Comparison of ENCODE assay signal across 17 cellular contexts in genomic region chr2:41717883-41718282, GRCh38.
A peak's percentile ranks its signal among the peaks of the same experiment; 100 is the strongest.
DNase-seq lines count a peak whose midpoint lies in the region; ATAC-seq and TF ChIP-seq lines count a peak whose summit lies in the region.
"Had no signal": no experiment of that assay in that cellular context is flagged by ENCODE, and none has a peak within 500 bp of the region (broad histone marks: within the 10 kb centered on the region; RNA-seq: fewer than 3 reads in every experiment).

No MANE protein-coding gene starts in this region.

- peaks cover 5% of the 10 kb centered on the region for H3K4me1 ChIP-seq in OCI-LY7 (ENCODE audit: insufficient read depth, low read length, poor library complexity, severe bottlenecking)

- 0 out of 2 replicates have a peak overlapping the region, but pooled peaks have one; percentile 23 for H2AFZ ChIP-seq in OCI-LY7 (ENCODE audit: low read length)
- H2AFZ ChIP-seq: neural progenitor cell had no signal

- H3K9me3 ChIP-seq in OCI-LY7 (ENCODE audit: low read length): no peaks in the 10 kb centered on the region
- H3K9me3 ChIP-seq: testis had no signal

- no peaks in the 10 kb centered on the region for H4K20me1 ChIP-seq in OCI-LY7 (ENCODE audit: insufficient read depth, low read length)

- H3K9me2 ChIP-seq in OCI-LY7 (ENCODE audit: insufficient read depth, low read length): 0 out of 2 replicates have a peak, but pooled peaks cover 3% of the 10 kb centered on the region

- H3K4me3 ChIP-seq in OCI-LY7 (ENCODE audit: low read depth, low read length, poor library complexity, severe bottlenecking): no peak overlapping the region
- H3K4me3 ChIP-seq: neural progenitor cell, skin epidermis, testis had no signal

- DNase-seq in OCI-LY7 (ENCODE audit: low spot score) (no peak), mucosa of gallbladder (ENCODE audit: low spot score) (peak; percentile 42), UCSD-AML1 (lab: John Stamatoyannopoulos, UW; ENCODE audit: unreplicated experiment) (no peak), activated gamma-delta T cell (lab: John Stamatoyannopoulos, UW) (no peak)
- DNase-seq in stimulated activated CD4-positive, alpha-beta T cell treated with anti-CD3 and anti-CD28 coated beads, Interleukin-4, amount 100 ng/mL, for 24 hours: no peak
- DNase-seq: activated CD4-positive, alpha-beta T cell treated with anti-CD3 and anti-CD28 coated beads for 48 hours; CD8-positive, alpha-beta T cell; effector memory CD8-positive, alpha-beta T cell; IMR-90; NCI-H187 treated with DMSO at 0.1 percent for 48 hours; T-cell; testis had no signal

- intact Hi-C loops in OCI-LY7 (cut with micrococcal nuclease; ENCODE audit: unreplicated experiment): no loop called here

- H3K4me2 ChIP-seq in OCI-LY7 (ENCODE audit: low read length): no peak overlapping the region
- H3K4me2 ChIP-seq: neural progenitor cell had no signal

- no TSS peak for BruUV-seq in OCI-LY7 (replicated peaks; lab: Mats Ljungman, UMichigan)

- CTCF ChIA-PET in OCI-LY7 (lab: Charles Lee; ENCODE audit: unreplicated experiment): no interaction called here

- no peak for TF ChIP-seq CTCF in OCI-LY7 (conservative IDR thresholded peaks at IDR 0.05; ENCODE audit: low read length)

- H3K79me2 ChIP-seq in OCI-LY7 (ENCODE audit: insufficient read depth, low read depth, low read length): no peaks in the 10 kb centered on the region

- POLR2A ChIA-PET in OCI-LY7 (lab: Charles Lee): interaction anchor here (0.7 kb wide), 1 partner anchor 9 kb away, joined by 3 read pairs; no protein-coding TSS in a partner anchor

- peak; percentile 39 for ATAC-seq in GM18520 (IDR thresholded peaks at IDR 0.05; ENCODE audit: unreplicated experiment)
- peak; percentile 39 for ATAC-seq in HG02588 (IDR thresholded peaks at IDR 0.05; ENCODE audit: unreplicated experiment)
- ATAC-seq in HG02623 (IDR thresholded peaks at IDR 0.05; ENCODE audit: unreplicated experiment): no peak
- ATAC-seq: CD8-positive, alpha-beta T cell; effector memory CD8-positive, alpha-beta T cell; T-cell had no signal

- H3K27ac ChIP-seq in OCI-LY7 (ENCODE audit: low read depth, low read length, poor library complexity, severe bottlenecking): no peak overlapping the region
- H3K27ac ChIP-seq: neural progenitor cell, testis had no signal

- no peaks in the 10 kb centered on the region for H3K36me3 ChIP-seq in OCI-LY7 (ENCODE audit: insufficient read depth, low read length)
- H3K36me3 ChIP-seq: neural progenitor cell had no signal
